ENCODE assay signal across 8 cellular contexts in genomic region chr14:77120771-77121743, GRCh38. TPM values are rescaled to one million over a fixed set of nuclear protein-coding genes. Genes with fewer than 3 reads are reported as not detected.
DNase-seq lines count a peak whose midpoint lies in the region; ATAC-seq and TF ChIP-seq lines count a peak whose summit lies in the region.

No MANE protein-coding gene starts in this region.

- TF ChIP-seq CTCF in MM.1S (IDR thresholded peaks at IDR 0.05; ENCODE audit: low read length) (no peak), right atrium auricular region (IDR thresholded peaks at IDR 0.05) (no peak), transverse colon (IDR thresholded peaks at IDR 0.05) (no peak)

- H3K27ac ChIP-seq in MM.1S (ENCODE audit: low read length) (peak overlapping the region; percentile 41; the same call in 1 of the 2 replicates), right atrium auricular region (peak overlapping the region; percentile 60 to 68), transverse colon (peak overlapping the region; percentile 75 to 84 (median 81))

- TF ChIP-seq POLR2A in transverse colon (IDR thresholded peaks at IDR 0.05) = no peak

- no peak overlapping the region for H2AFZ ChIP-seq in MM.1S (ENCODE audit: low read length)

- H3K9me2 ChIP-seq in MM.1S (replicated peaks; ENCODE audit: insufficient read depth, low read length) = no peaks in the 10 kb centered on the region

- ATAC-seq in GM18498 (IDR thresholded peaks at IDR 0.05; ENCODE audit: unreplicated experiment) (peak; percentile 89), GM21619 (IDR thresholded peaks at IDR 0.05; ENCODE audit: unreplicated experiment) (peak; percentile 79)

- no peaks in the 10 kb centered on the region for H4K20me1 ChIP-seq in MM.1S (ENCODE audit: insufficient read depth, low read length)

- DNase-seq in MM.1S = peak; percentile 51
- DNase-seq in activated CD4-positive, CD25-positive, alpha-beta regulatory T cell treated with anti-CD3 and anti-CD28 coated beads, Interleukin-2, amount 50 U/mL, for 72 hours = peak; percentile 52
- no peak for DNase-seq in right atrium auricular region (ENCODE audit: low spot score)
- peak; percentile 59 for DNase-seq in transverse colon
- DNase-seq in ureter (ENCODE audit: low spot score) = no peak
- no peak for DNase-seq in COR-L47 (lab: John Stamatoyannopoulos, UW)

- intact Hi-C loops in transverse colon (cut with DNase I; ENCODE audit: low total_unique reads) = no loop called here

- H3K4me3 ChIP-seq in MM.1S (ENCODE audit: low read length) = no peak overlapping the region
- no peak overlapping the region for H3K4me3 ChIP-seq in right atrium auricular region
- no peak overlapping the region for H3K4me3 ChIP-seq in transverse colon

- peaks cover 11% of the 10 kb centered on the region for H3F3A ChIP-seq in MM.1S (ENCODE audit: insufficient read depth, low read length)

- H3K27me3 ChIP-seq in MM.1S (replicated peaks; ENCODE audit: insufficient read depth, low read length) = peaks cover 7% of the 10 kb centered on the region; the same call in 1 of the 2 replicates
- no peaks in the 10 kb centered on the region for H3K27me3 ChIP-seq in right atrium auricular region
- peaks cover 10% of the 10 kb centered on the region for H3K27me3 ChIP-seq in transverse colon

- TF ChIP-seq EP300 in transverse colon (IDR thresholded peaks at IDR 0.05; ENCODE audit: low read depth) = no peak

- no peak overlapping the region for H3K9ac ChIP-seq in MM.1S (ENCODE audit: low read length)

- peaks cover 19% of the 10 kb centered on the region for H3K4me1 ChIP-seq in MM.1S (ENCODE audit: low read length)
- peaks cover 0 to 47% of the 10 kb centered on the region in 2 donors for H3K4me1 ChIP-seq in right atrium auricular region
- H3K4me1 ChIP-seq in transverse colon = peaks cover 28 to 57% (median 39%) of the 10 kb centered on the region in 4 donors

- H3K9me3 ChIP-seq in MM.1S (replicated peaks; ENCODE audit: insufficient read depth, low read length) (no peaks in the 10 kb centered on the region), right atrium auricular region (no peaks in the 10 kb centered on the region), transverse colon (no peaks in the 10 kb centered on the region)

- in situ Hi-C loops in transverse colon (cut with MboI; ENCODE audit: low pct_ligation_motif_present in 1 of 4, low pct_unique_long_range_greater_than_20kb in 1 of 4, low sequenced_read_pairs in 3 of 4) = no loop called here

- H3K36me3 ChIP-seq in MM.1S (replicated peaks; ENCODE audit: insufficient read depth, low read length) (no peaks in the 10 kb centered on the region), right atrium auricular region (peaks cover 20% of the 10 kb centered on the region), transverse colon (peaks cover 0 to 6% (median 0%) of the 10 kb centered on the region in 4 donors)

- peak overlapping the region; percentile 37; the same call in 1 of the 2 replicates for H3K4me2 ChIP-seq in MM.1S (ENCODE audit: low read depth, low read length)

- 44 to 48% methylated on average over 5 to 9 of the region's 9 CpGs for WGBS in transverse colon (ENCODE audit: low coverage in 1 of 2), 2 donors

- H3K79me2 ChIP-seq in MM.1S (ENCODE audit: low read length) = no peaks in the 10 kb centered on the region

RNA-seq across cellular contexts. Expression of gene ZDHHC22, which starts 20.5 kb away (rescaled TPM):
- total RNA-seq in right atrium auricular region (not detected), transverse colon (under 1 TPM in 1 of 4 donors, not detected in 3; 0.14 TPM), ureter (not detected)

RNA-seq across cellular contexts. Expression of gene CIPC, which starts 23.0 kb away (rescaled TPM):
- total RNA-seq in right atrium auricular region (10 to 100 TPM; 64.7 to 87.8 TPM), transverse colon (10 to 100 TPM; 30.8 to 97.1 (median 67.8) TPM), ureter (39.5 TPM)

Comparison
In these comparisons a context has a peak if more than half of its experiments do, and no peak if none do; other contexts are left out.
1. DNase-seq: peak in MM.1S (single experiment), activated CD4-positive, CD25-positive, alpha-beta regulatory T cell treated with anti-CD3 and anti-CD28 coated beads, Interleukin-2, amount 50 U/mL, for 72 hours (single experiment) and transverse colon (single experiment); none in right atrium auricular region (single experiment), ureter (single experiment) and COR-L47 (single experiment).
2. Peak in every context shown above with its lines, with median percentiles within 50 percentile points of each other: H3K27ac ChIP-seq.